In genomic region chr3:138914870-138915502, GRCh38 we compare ENCODE assay signal across 8 cellular contexts.
A peak's percentile ranks its signal among the peaks of the same experiment; 100 is the strongest.
DNase-seq lines count a peak whose midpoint lies in the region; ATAC-seq lines count a peak whose summit lies in the region.

No MANE protein-coding gene starts in this region.

- H3K36me3 Mint-ChIP-seq in activated naive CD8-positive, alpha-beta T cell treated with anti-CD3 and anti-CD28 coated beads, Interleukin-2, amount 50 U/mL, for 24 hours (ENCODE audit: low read depth), result no peaks in the 10 kb centered on the region

- H3K4me3 Mint-ChIP-seq in activated naive CD8-positive, alpha-beta T cell treated with anti-CD3 and anti-CD28 coated beads, Interleukin-2, amount 50 U/mL, for 24 hours, result peak overlapping the region; percentile 83
- H3K4me3 Mint-ChIP-seq in stimulated activated naive CD8-positive, alpha-beta T cell treated with anti-CD3 and anti-CD28 coated beads, Interleukin-15, amount 100 ng/mL, for 72 hours, result peak overlapping the region; percentile 87 to 93

- H3K4me1 Mint-ChIP-seq in activated naive CD8-positive, alpha-beta T cell treated with anti-CD3 and anti-CD28 coated beads, Interleukin-2, amount 50 U/mL, for 24 hours, result peaks cover 4% of the 10 kb centered on the region
- H3K4me1 Mint-ChIP-seq in stimulated activated naive CD8-positive, alpha-beta T cell treated with anti-CD3 and anti-CD28 coated beads, Interleukin-15, amount 100 ng/mL, for 72 hours, result peaks cover 7% of the 10 kb centered on the region

- H3K27me3 Mint-ChIP-seq in activated naive CD8-positive, alpha-beta T cell treated with anti-CD3 and anti-CD28 coated beads, Interleukin-2, amount 50 U/mL, for 24 hours, result peaks cover 4% of the 10 kb centered on the region
- H3K27me3 Mint-ChIP-seq in stimulated activated naive CD8-positive, alpha-beta T cell treated with anti-CD3 and anti-CD28 coated beads, Interleukin-15, amount 100 ng/mL, for 72 hours, result peaks cover 21% of the 10 kb centered on the region

- DNase-seq in COR-L47 (lab: John Stamatoyannopoulos, UW) (peak; percentile 42), Kasumi-1 (lab: John Stamatoyannopoulos, UW) (peak; percentile 76 to 81), iPS-NIHi7 (ENCODE audit: extremely low spot score) (peak; percentile 46), iPS-NIHi11 (ENCODE audit: low spot score) (no peak), HPDE6-E6E7 (ENCODE audit: extremely low spot score) (no peak)
- no peak for DNase-seq in activated naive CD8-positive, alpha-beta T cell treated with anti-CD3 and anti-CD28 coated beads, Interleukin-2, amount 50 U/mL, for 24 hours
- DNase-seq in stimulated activated naive CD8-positive, alpha-beta T cell treated with anti-CD3 and anti-CD28 coated beads, Interleukin-15, amount 100 ng/mL, for 72 hours, result no peak

- peak; percentile 21 for ATAC-seq in GM21529 (IDR thresholded peaks at IDR 0.05; ENCODE audit: unreplicated experiment)
- ATAC-seq in activated naive CD8-positive, alpha-beta T cell treated with anti-CD3 and anti-CD28 coated beads, Interleukin-2, amount 50 U/mL, for 24 hours, result peak; percentile 3
- peak; percentile 21 for ATAC-seq in stimulated activated naive CD8-positive, alpha-beta T cell treated with anti-CD3 and anti-CD28 coated beads, Interleukin-15, amount 100 ng/mL, for 72 hours

- no peak overlapping the region for H3K27ac Mint-ChIP-seq in activated naive CD8-positive, alpha-beta T cell treated with anti-CD3 and anti-CD28 coated beads, Interleukin-2, amount 50 U/mL, for 24 hours
- no peak overlapping the region for H3K27ac Mint-ChIP-seq in stimulated activated naive CD8-positive, alpha-beta T cell treated with anti-CD3 and anti-CD28 coated beads, Interleukin-15, amount 100 ng/mL, for 72 hours

- no peaks in the 10 kb centered on the region for H3K9me3 Mint-ChIP-seq in activated naive CD8-positive, alpha-beta T cell treated with anti-CD3 and anti-CD28 coated beads, Interleukin-2, amount 50 U/mL, for 24 hours
- H3K9me3 Mint-ChIP-seq in stimulated activated naive CD8-positive, alpha-beta T cell treated with anti-CD3 and anti-CD28 coated beads, Interleukin-15, amount 100 ng/mL, for 72 hours, result no peaks in the 10 kb centered on the region

Comparison
In these comparisons a context has a peak if more than half of its experiments do, and no peak if none do; other contexts are left out.
1. DNase-seq: peak in COR-L47 (single experiment), Kasumi-1 (2 of 2) and iPS-NIHi7 (single experiment); none in activated naive CD8-positive, alpha-beta T cell treated with anti-CD3 and anti-CD28 coated beads, Interleukin-2, amount 50 U/mL, for 24 hours (single experiment), stimulated activated naive CD8-positive, alpha-beta T cell treated with anti-CD3 and anti-CD28 coated beads, Interleukin-15, amount 100 ng/mL, for 72 hours (0 of 2), iPS-NIHi11 (single experiment) and HPDE6-E6E7 (single experiment).
2. Peak in every context shown above with its lines, with median percentiles within 50 percentile points of each other: ATAC-seq.